In genomic region chr5:110386782-110387181, GRCh38 we compare ENCODE assay signal across 13 cellular contexts.
DNase-seq lines count a peak whose midpoint lies in the region; ATAC-seq lines count a peak whose summit lies in the region.
"Had no signal": no experiment of that assay in that cellular context is flagged by ENCODE, and none has a peak within 500 bp of the region (broad histone marks: within the 10 kb centered on the region; RNA-seq: fewer than 3 reads in every experiment).

No MANE protein-coding gene starts in this region.

- H3K4me3 ChIP-seq in mesodermal cell (ENCODE audit: extremely low read depth, insufficient read depth, low read length, poor library complexity, severe bottlenecking), result no peak overlapping the region

- H3K4me3 Mint-ChIP-seq in immature natural killer cell, result no peak overlapping the region
- H3K4me3 Mint-ChIP-seq: activated naive CD8-positive, alpha-beta T cell treated with anti-CD3 and anti-CD28 coated beads, Interleukin-2, amount 50 U/mL, for 24 hours had no signal

- DNase-seq in Ammon's horn (ENCODE audit: low spot score) (peak; percentile 64), NCI-H446 treated with DMSO at 0.1 percent for 48 hours (lab: John Stamatoyannopoulos, UW) (peak; percentile 40), cerebellar cortex (ENCODE audit: low spot score) (peak; percentile 18), NCI-H748 treated with DMSO at 0.1 percent for 48 hours (lab: John Stamatoyannopoulos, UW) (no peak), immature natural killer cell (no peak)
- DNase-seq in effector CD8-positive, alpha-beta T cell (lab: John Stamatoyannopoulos, UW), result no peak
- DNase-seq: activated naive CD8-positive, alpha-beta T cell treated with anti-CD3 and anti-CD28 coated beads, Interleukin-2, amount 50 U/mL, for 24 hours; NCI-H1092 treated with DMSO at 0.1 percent for 48 hours; NCI-H774 had no signal

- ATAC-seq in HG03521 (IDR thresholded peaks at IDR 0.05; ENCODE audit: unreplicated experiment), result no peak
- ATAC-seq: activated naive CD8-positive, alpha-beta T cell treated with anti-CD3 and anti-CD28 coated beads, Interleukin-2, amount 50 U/mL, for 24 hours; HCT116 had no signal

- no peak overlapping the region for H3K27ac Mint-ChIP-seq in immature natural killer cell
- H3K27ac Mint-ChIP-seq: activated naive CD8-positive, alpha-beta T cell treated with anti-CD3 and anti-CD28 coated beads, Interleukin-2, amount 50 U/mL, for 24 hours had no signal

- peak overlapping the region; percentile 56 for H3K27ac ChIP-seq in mesodermal cell (ENCODE audit: low read depth, low read length, severe bottlenecking)
- H3K27ac ChIP-seq: C4-2B had no signal

- H3K9me3 Mint-ChIP-seq in immature natural killer cell, result peaks cover 0 to 12% (median 3%) of the 10 kb centered on the region in 6 donors
- H3K9me3 Mint-ChIP-seq: activated naive CD8-positive, alpha-beta T cell treated with anti-CD3 and anti-CD28 coated beads, Interleukin-2, amount 50 U/mL, for 24 hours had no signal

- no peaks in the 10 kb centered on the region for H3K36me3 Mint-ChIP-seq in immature natural killer cell

- H3K27me3 Mint-ChIP-seq in immature natural killer cell (ENCODE audit: low read depth in 3 of 3), result peaks cover 0 to 3% (median 0%) of the 10 kb centered on the region in 3 donors
- H3K27me3 Mint-ChIP-seq: activated naive CD8-positive, alpha-beta T cell treated with anti-CD3 and anti-CD28 coated beads, Interleukin-2, amount 50 U/mL, for 24 hours had no signal

- no peaks in the 10 kb centered on the region for H3K36me3 ChIP-seq in mesodermal cell (ENCODE audit: control insufficient read depth, insufficient read depth, low read length)

- no peaks in the 10 kb centered on the region for H3K4me1 Mint-ChIP-seq in immature natural killer cell
- H3K4me1 Mint-ChIP-seq: activated naive CD8-positive, alpha-beta T cell treated with anti-CD3 and anti-CD28 coated beads, Interleukin-2, amount 50 U/mL, for 24 hours had no signal

- H3K9me3 ChIP-seq in mesodermal cell (ENCODE audit: control insufficient read depth, low read length), result no peaks in the 10 kb centered on the region

- peaks cover 27% of the 10 kb centered on the region for H3K4me1 ChIP-seq in mesodermal cell (ENCODE audit: control insufficient read depth, insufficient read depth, low read length, poor library complexity, severe bottlenecking)

Comparison
In these comparisons a context has a peak if more than half of its experiments do, and no peak if none do; other contexts are left out.
1. DNase-seq: peak in Ammon's horn (single experiment), NCI-H446 treated with DMSO at 0.1 percent for 48 hours (single experiment) and cerebellar cortex (single experiment); none in effector CD8-positive, alpha-beta T cell (single experiment), NCI-H748 treated with DMSO at 0.1 percent for 48 hours (single experiment) and immature natural killer cell (0 of 3).